Comparison of ENCODE assay signal across 1 cellular context in the genomic region with DNA sequence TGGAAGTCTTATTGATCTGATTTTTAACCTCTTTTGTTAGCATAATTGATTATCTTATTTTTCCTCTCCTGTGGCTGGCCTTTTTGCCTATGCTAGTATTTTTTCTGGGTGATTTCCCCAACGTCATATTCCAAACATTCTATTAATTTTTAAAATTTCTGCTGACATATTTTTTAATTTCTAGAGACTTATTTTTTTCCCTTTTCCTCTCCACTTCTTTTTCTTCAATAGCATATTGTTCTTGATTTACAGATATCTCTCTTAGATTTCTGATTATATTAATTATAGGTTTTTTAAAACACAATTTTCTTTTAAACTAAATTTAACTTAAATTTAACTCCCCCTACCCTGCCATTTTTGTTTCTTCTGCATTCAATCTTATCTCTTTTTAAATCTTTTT.
TF ChIP-seq lines count a peak whose summit lies in the region.

No MANE protein-coding gene starts in this region.

TF ChIP-seq in K562, 482 proteins besides CTCF, POLR2A, EP300 and RAD21:
- TF ChIP-seq ZNF316 (IDR thresholded peaks at IDR 0.05): peak; percentile 58
- TF ChIP-seq C11orf30 (IDR thresholded peaks at IDR 0.05; ENCODE audit: low read depth): peak; percentile 11; the same call in 1 of the 2 replicates
- TF ChIP-seq, protein P1, sequence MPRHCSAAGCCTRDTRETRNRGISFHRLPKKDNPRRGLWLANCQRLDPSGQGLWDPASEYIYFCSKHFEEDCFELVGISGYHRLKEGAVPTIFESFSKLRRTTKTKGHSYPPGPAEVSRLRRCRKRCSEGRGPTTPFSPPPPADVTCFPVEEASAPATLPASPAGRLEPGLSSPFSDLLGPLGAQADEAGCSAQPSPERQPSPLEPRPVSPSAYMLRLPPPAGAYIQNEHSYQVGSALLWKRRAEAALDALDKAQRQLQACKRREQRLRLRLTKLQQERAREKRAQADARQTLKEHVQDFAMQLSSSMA (CRISPR knock-in tag; IDR thresholded peaks at IDR 0.05): no peak
- TF ChIP-seq CSDE1 (IDR thresholded peaks at IDR 0.05): no peak
- TF ChIP-seq ZNF512 (tag; IDR thresholded peaks at IDR 0.05): peak; percentile 64; the same call in 1 of the 2 replicates
- TF ChIP-seq HNRNPL (IDR thresholded peaks at IDR 0.05; ENCODE audit: low read depth, low read length): no peak
- no peak for TF ChIP-seq ZNF263 (CRISPR knock-in tag; IDR thresholded peaks at IDR 0.05; ENCODE audit: borderline replicate concordance)
